Comparison of ENCODE assay signal across 9 cellular contexts in genomic region chr15:88911766-88912118, GRCh38. TPM values are rescaled to one million over a fixed set of nuclear protein-coding genes. Genes with fewer than 3 reads are reported as not detected.
DNase-seq lines count a peak whose midpoint lies in the region; ATAC-seq, FAIRE-seq and TF ChIP-seq lines count a peak whose summit lies in the region.
"Had no signal": no experiment of that assay in that cellular context is flagged by ENCODE, and none has a peak within 500 bp of the region (broad histone marks: within the 10 kb centered on the region; RNA-seq: fewer than 3 reads in every experiment).

No MANE protein-coding gene starts in this region.

- WGBS in gastroesophageal sphincter (ENCODE audit: low coverage in 1 of 2), 2 donors: 86% methylated on average over 1 of the region's 5 CpGs; no CpG with 5 or more reads in 1 of the 2 donors

- TF ChIP-seq POLR2A in gastroesophageal sphincter (IDR thresholded peaks at IDR 0.05) (no peak), gastrocnemius medialis (IDR thresholded peaks at IDR 0.05) (peak; percentile 97 to 98)

- no peak for FAIRE-seq in frontal cortex (lab: Jason Lieb, UNC)

- H3K9me3 ChIP-seq in ES-I3 (ENCODE audit: control insufficient read depth, insufficient read depth, low read length): no peaks in the 10 kb centered on the region
- no peaks in the 10 kb centered on the region for H3K9me3 ChIP-seq in RWPE2 (ENCODE audit: severe bottlenecking)
- no peaks in the 10 kb centered on the region for H3K9me3 ChIP-seq in gastroesophageal sphincter
- no peaks in the 10 kb centered on the region for H3K9me3 ChIP-seq in gastrocnemius medialis
- H3K9me3 ChIP-seq: body of pancreas had no signal

- TF ChIP-seq CTCF in RWPE2 (IDR thresholded peaks at IDR 0.05; ENCODE audit: poor library complexity, severe bottlenecking) (peak; percentile 49), gastroesophageal sphincter (IDR thresholded peaks at IDR 0.05) (no peak), gastrocnemius medialis (IDR thresholded peaks at IDR 0.05 in 4 of 5, conservative IDR thresholded peaks at IDR 0.05 in 1 of 5) (peak in 2 of 5 experiments; percentile 15 to 26)

- peak overlapping the region; percentile 87; the same call in 1 of the 2 replicates for H3K9ac ChIP-seq in ES-I3 (ENCODE audit: low read depth, low read length)

- peak; percentile 72 for ATAC-seq in RWPE2 (ENCODE audit: low read depth)
- ATAC-seq in gastroesophageal sphincter: no peak
- ATAC-seq in gastrocnemius medialis: peak; percentile 77 to 78
- no peak for ATAC-seq in HG02970 (IDR thresholded peaks at IDR 0.05; ENCODE audit: low FRiP score, unreplicated experiment)

- intact Hi-C loops in gastrocnemius medialis (cut with DNase I; ENCODE audit: low total_unique reads): loop anchor here (1.0 to 10.0 kb wide), 5 partner anchors 10 to 1191 kb away; partner anchors contain the start of genes ABHD2, IDH2 and ZNF710

- DNase-seq in RWPE2 (ENCODE audit: low spot score) (peak; percentile 89), gastrocnemius medialis (peak; percentile 68 to 89), NCI-H2081 (lab: John Stamatoyannopoulos, UW) (no peak), frontal cortex (ENCODE audit: low spot score in 2 of 2) (no peak), NCI-H187 (lab: John Stamatoyannopoulos, UW) (no peak)
- DNase-seq: body of pancreas had no signal

- H3K27me3 ChIP-seq in RWPE2 (ENCODE audit: insufficient read depth, poor library complexity, severe bottlenecking) (no peaks in the 10 kb centered on the region), gastroesophageal sphincter (no peaks in the 10 kb centered on the region), gastrocnemius medialis (no peaks in the 10 kb centered on the region)
- H3K27me3 ChIP-seq: body of pancreas had no signal

- H3K4me1 ChIP-seq in ES-I3 (ENCODE audit: insufficient read depth, low read length): no peaks in the 10 kb centered on the region; the same call in 1 of the 2 replicates
- peaks cover 17% of the 10 kb centered on the region for H3K4me1 ChIP-seq in RWPE2 (ENCODE audit: insufficient read depth, poor library complexity, severe bottlenecking)
- peaks cover 0 to 58% (median 25%) of the 10 kb centered on the region in 3 donors for H3K4me1 ChIP-seq in gastroesophageal sphincter
- peaks cover 49 to 50% of the 10 kb centered on the region in 2 donors for H3K4me1 ChIP-seq in gastrocnemius medialis

- in situ Hi-C loops in gastrocnemius medialis (cut with MboI; ENCODE audit: low sequenced_read_pairs in 4 of 4): loop anchor here in 2 of 4 donors (10.0 to 25.0 kb wide), 2 partner anchors 183 to 251 kb away; no protein-coding TSS in a partner anchor

- peak overlapping the region; percentile 65 for H3K4me3 ChIP-seq in RWPE2 (ENCODE audit: severe bottlenecking)
- peak overlapping the region; percentile 73 to 95 for H3K4me3 ChIP-seq in gastroesophageal sphincter
- H3K4me3 ChIP-seq in gastrocnemius medialis: peak overlapping the region; percentile 70 to 92 (median 86)
- H3K4me3 ChIP-seq: body of pancreas had no signal

- peaks cover 18% of the 10 kb centered on the region for H3K36me3 ChIP-seq in ES-I3 (ENCODE audit: insufficient read depth, low read length)
- peaks cover 27% of the 10 kb centered on the region for H3K36me3 ChIP-seq in RWPE2 (ENCODE audit: low read depth)
- H3K36me3 ChIP-seq in gastroesophageal sphincter: peaks cover 0 to 37% of the 10 kb centered on the region in 2 donors
- peaks cover 0 to 44% of the 10 kb centered on the region in 2 donors for H3K36me3 ChIP-seq in gastrocnemius medialis

- no peak for TF ChIP-seq EP300 in gastroesophageal sphincter (IDR thresholded peaks at IDR 0.05)

- H3K27ac ChIP-seq in RWPE2 (ENCODE audit: poor library complexity, severe bottlenecking): peak overlapping the region; percentile 71
- peak overlapping the region in 3 of 4 donors; percentile 89 to 92 (median 92) for H3K27ac ChIP-seq in gastroesophageal sphincter
- H3K27ac ChIP-seq in gastrocnemius medialis: peak overlapping the region; percentile 92 to 99 (median 97)

RNA-seq across cellular contexts. Expression of gene MFGE8, which starts 1.4 kb away (rescaled TPM):
- total RNA-seq in gastroesophageal sphincter (100 to 1,000 TPM; 496 to 734 (median 508) TPM), gastrocnemius medialis (100 to 1,000 TPM; 239 to 437 (median 395) TPM), frontal cortex (18.3 TPM)

RNA-seq across cellular contexts. Expression of gene HAPLN3, which starts 16.4 kb away (rescaled TPM):
- total RNA-seq in gastroesophageal sphincter (10 to 100 TPM in 1 of 4 donors, 1 to 10 TPM in 3; 3.0 to 10.5 (median 6.7) TPM), gastrocnemius medialis (1 to 10 TPM; 1.7 to 5.2 (median 2.1) TPM), frontal cortex (4.1 TPM)

Comparison
In these comparisons a context has a peak if more than half of its experiments do, and no peak if none do; other contexts are left out.
1. ATAC-seq: peak in RWPE2 (single experiment) and gastrocnemius medialis (2 of 2); none in gastroesophageal sphincter (single experiment) and HG02970 (single experiment).
2. DNase-seq: peak in RWPE2 (single experiment) and gastrocnemius medialis (2 of 2); none in NCI-H2081 (0 of 2), frontal cortex (0 of 2) and NCI-H187 (0 of 2).
3. POLR2A ChIP-seq: peak in gastrocnemius medialis (2 of 2); none in gastroesophageal sphincter (0 of 2).
4. RNA of gene MFGE8, which starts 1.4 kb away (total RNA-seq): 496 to 734 TPM in gastroesophageal sphincter and 239 to 437 TPM in gastrocnemius medialis; 18.3 TPM in frontal cortex (single experiment); every median in the first group is over 10 times any median in the second.
5. Peak in every context shown above with its lines, with median percentiles within 50 percentile points of each other: H3K27ac ChIP-seq and H3K4me3 ChIP-seq.